Comparison of ENCODE assay signal across 29 cellular contexts in genomic region chr2:157296958-157297357, GRCh38. TPM values are rescaled to one million over a fixed set of nuclear protein-coding genes. Genes with fewer than 3 reads are reported as not detected.
"Had no signal": no experiment of that assay in that cellular context is flagged by ENCODE, and none has a peak within 500 bp of the region (broad histone marks: within the 10 kb centered on the region; RNA-seq: fewer than 3 reads in every experiment).

No MANE protein-coding gene starts in this region.

- H3K4me3 Mint-ChIP-seq: stimulated activated effector memory CD8-positive, alpha-beta T cell treated with anti-CD3 and anti-CD28 coated beads, Interleukin-12 subunit alpha, Interleukin-12 subunit beta, amount 100 ng/mL, for 72 hours; stimulated activated memory B cell treated with anti-CD40 and anti-IgM and Interleukin-4, amounts not matched to agents 10 μg/mL and 1 μg/mL and 100 μg/mL, for 72 hours; stimulated activated naive B cell treated with anti-CD40 and anti-IgM and Interleukin-4, amounts not matched to agents 10 μg/mL and 1 μg/mL and 100 μg/mL, for 72 hours; stimulated activated naive CD8-positive, alpha-beta T cell treated with anti-CD3 and anti-CD28 coated beads, Interleukin-15, amount 100 ng/mL, for 72 hours; stimulated activated naive CD8-positive, alpha-beta T cell treated with anti-CD3 and anti-CD28 coated beads, Interleukin-15, Interleukin-2, amounts not matched to agents 100 ng/mL and 50 ng/mL, for 24 hours; type B pancreatic cell had no signal

- H3K27me3 ChIP-seq: stomach, suprapubic skin, testis, thyroid gland, tibial artery, tibial nerve, transverse colon, upper lobe of left lung, upper lobe of right lung, uterus, vagina had no signal

- ATAC-seq: stimulated activated effector memory CD8-positive, alpha-beta T cell treated with anti-CD3 and anti-CD28 coated beads, Interleukin-12 subunit alpha, Interleukin-12 subunit beta, amount 100 ng/mL, for 72 hours; stimulated activated memory B cell treated with anti-CD40 and anti-IgM and Interleukin-4, amounts not matched to agents 10 μg/mL and 1 μg/mL and 100 μg/mL, for 72 hours; stimulated activated naive B cell treated with anti-CD40 and anti-IgM and Interleukin-4, amounts not matched to agents 10 μg/mL and 1 μg/mL and 100 μg/mL, for 72 hours; stimulated activated naive CD8-positive, alpha-beta T cell treated with anti-CD3 and anti-CD28 coated beads, Interleukin-15, amount 100 ng/mL, for 72 hours; stimulated activated naive CD8-positive, alpha-beta T cell treated with anti-CD3 and anti-CD28 coated beads, Interleukin-15, Interleukin-2, amounts not matched to agents 100 U/mL and 50 U/mL, for 24 hours; upper lobe of right lung had no signal

- H3K9me3 ChIP-seq: stomach, suprapubic skin, testis, thoracic aorta, thyroid gland, tibial artery, tibial nerve, transverse colon, upper lobe of left lung, upper lobe of right lung, uterus, vagina had no signal

- H3K36me3 Mint-ChIP-seq: stimulated activated effector memory CD8-positive, alpha-beta T cell treated with anti-CD3 and anti-CD28 coated beads, Interleukin-12 subunit alpha, Interleukin-12 subunit beta, amount 100 ng/mL, for 72 hours; stimulated activated memory B cell treated with anti-CD40 and anti-IgM and Interleukin-4, amounts not matched to agents 10 μg/mL and 1 μg/mL and 100 μg/mL, for 72 hours; stimulated activated naive B cell treated with anti-CD40 and anti-IgM and Interleukin-4, amounts not matched to agents 10 μg/mL and 1 μg/mL and 100 μg/mL, for 72 hours; type B pancreatic cell had no signal

- H3K27ac ChIP-seq: stomach, suprapubic skin, testis, thoracic aorta, thyroid gland, tibial artery, tibial nerve, transverse colon, upper lobe of left lung, upper lobe of right lung, uterus, vagina had no signal

- H3K4me3 ChIP-seq: stomach, suprapubic skin, testis, thoracic aorta, thyroid gland, tibial artery, tibial nerve, transverse colon, upper lobe of left lung, upper lobe of right lung, uterus, vagina had no signal

- H3K4me1 ChIP-seq: suprapubic skin, testis, thyroid gland, tibial artery, tibial nerve, transverse colon, upper lobe of right lung, uterus, vagina had no signal

- H3K27me3 Mint-ChIP-seq: type B pancreatic cell had no signal

- H3K36me3 ChIP-seq: stomach, suprapubic skin, thoracic aorta, thyroid gland, tibial artery, tibial nerve, transverse colon, upper lobe of left lung, upper lobe of right lung, uterus, vagina had no signal

- H3K9me3 Mint-ChIP-seq: stimulated activated effector memory CD8-positive, alpha-beta T cell treated with anti-CD3 and anti-CD28 coated beads, Interleukin-12 subunit alpha, Interleukin-12 subunit beta, amount 100 ng/mL, for 72 hours; stimulated activated memory B cell treated with anti-CD40 and anti-IgM and Interleukin-4, amounts not matched to agents 10 μg/mL and 1 μg/mL and 100 μg/mL, for 72 hours; stimulated activated naive B cell treated with anti-CD40 and anti-IgM and Interleukin-4, amounts not matched to agents 10 μg/mL and 1 μg/mL and 100 μg/mL, for 72 hours; stimulated activated naive CD8-positive, alpha-beta T cell treated with anti-CD3 and anti-CD28 coated beads, Interleukin-15, amount 100 ng/mL, for 72 hours; stimulated activated naive CD8-positive, alpha-beta T cell treated with anti-CD3 and anti-CD28 coated beads, Interleukin-15, Interleukin-2, amounts not matched to agents 100 ng/mL and 50 ng/mL, for 24 hours; type B pancreatic cell had no signal

- H3K27ac Mint-ChIP-seq: stimulated activated effector memory CD8-positive, alpha-beta T cell treated with anti-CD3 and anti-CD28 coated beads, Interleukin-12 subunit alpha, Interleukin-12 subunit beta, amount 100 ng/mL, for 72 hours; stimulated activated memory B cell treated with anti-CD40 and anti-IgM and Interleukin-4, amounts not matched to agents 10 μg/mL and 1 μg/mL and 100 μg/mL, for 72 hours; stimulated activated naive B cell treated with anti-CD40 and anti-IgM and Interleukin-4, amounts not matched to agents 10 μg/mL and 1 μg/mL and 100 μg/mL, for 72 hours; stimulated activated naive CD8-positive, alpha-beta T cell treated with anti-CD3 and anti-CD28 coated beads, Interleukin-15, amount 100 ng/mL, for 72 hours; stimulated activated naive CD8-positive, alpha-beta T cell treated with anti-CD3 and anti-CD28 coated beads, Interleukin-15, Interleukin-2, amounts not matched to agents 100 ng/mL and 50 ng/mL, for 24 hours; type B pancreatic cell had no signal

- DNase-seq: stimulated activated CD4-positive, alpha-beta T cell treated with anti-CD3 and anti-CD28 coated beads, Interleukin-2, amount 100 ng/mL, for 48 hours; stimulated activated CD4-positive, alpha-beta T cell treated with anti-CD3 and anti-CD28 coated beads, Interleukin-4, amount 100 ng/mL, for 1 hour; stimulated activated CD4-positive, alpha-beta T cell treated with anti-CD3 and anti-CD28 coated beads, Interleukin-4, amount 100 ng/mL, for 24 hours; stimulated activated CD4-positive, alpha-beta T cell treated with anti-CD3 and anti-CD28 coated beads, Interleukin-4, amount 100 ng/mL, for 4 hours; stimulated activated CD8-positive, alpha-beta memory T cell treated with anti-CD3 and anti-CD28 coated beads, Interleukin-4, amount 100 ng/mL, for 48 hours; stimulated activated naive B cell treated with anti-CD40 and anti-IgM and Interleukin-4, amounts not matched to agents 10 μg/mL and 1 μg/mL and 100 μg/mL, for 72 hours; stimulated activated naive CD4-positive, alpha-beta T cell; stimulated activated naive CD4-positive, alpha-beta T cell treated with Interleukin-2 at 50 U/mL for 16 hours; stimulated activated naive CD8-positive, alpha-beta T cell treated with anti-CD3 and anti-CD28 coated beads, Interleukin-15, amount 100 ng/mL, for 72 hours; stimulated activated naive CD8-positive, alpha-beta T cell treated with anti-CD3 and anti-CD28 coated beads, Interleukin-15, Interleukin-2, amounts not matched to agents 100 U/mL and 50 U/mL, for 24 hours; stomach; substantia nigra; testis; thyroid gland; tibial artery; transverse colon; trophoblast cell; upper lobe of left lung; upper lobe of right lung; uterus had no signal

- H3K4me1 Mint-ChIP-seq: stimulated activated effector memory CD8-positive, alpha-beta T cell treated with anti-CD3 and anti-CD28 coated beads, Interleukin-12 subunit alpha, Interleukin-12 subunit beta, amount 100 ng/mL, for 72 hours; stimulated activated memory B cell treated with anti-CD40 and anti-IgM and Interleukin-4, amounts not matched to agents 10 μg/mL and 1 μg/mL and 100 μg/mL, for 72 hours; stimulated activated naive B cell treated with anti-CD40 and anti-IgM and Interleukin-4, amounts not matched to agents 10 μg/mL and 1 μg/mL and 100 μg/mL, for 72 hours had no signal

RNA-seq across cellular contexts. Expression of gene ERMN, which starts 28.7 kb away (rescaled TPM):
- total RNA-seq: urinary bladder, vagina had no signal
